10 cellular contexts compared by ENCODE assay signal in the genomic region with DNA sequence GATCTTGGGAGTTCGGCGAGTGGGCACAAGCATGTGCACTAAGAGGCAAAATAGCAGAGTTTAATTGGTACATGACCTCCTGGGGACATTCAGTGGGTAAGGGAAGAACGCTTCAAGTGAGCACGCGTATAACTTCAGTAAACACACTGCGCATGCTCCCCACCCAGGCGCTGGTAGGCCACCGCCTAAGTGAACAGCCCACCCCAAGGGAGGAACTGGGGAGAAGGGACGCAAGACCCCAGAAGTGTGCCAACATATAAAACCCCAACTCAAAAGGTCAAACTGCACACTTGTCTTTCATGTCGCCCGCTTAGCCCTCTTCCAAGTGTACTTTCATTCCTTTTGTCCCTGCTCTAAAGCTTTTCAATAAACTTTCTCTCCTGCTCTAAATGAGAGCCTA. TPM values are rescaled to one million over a fixed set of nuclear protein-coding genes. Genes with fewer than 3 reads are reported as not detected.
DNase-seq lines count a peak whose midpoint lies in the region; ATAC-seq and TF ChIP-seq lines count a peak whose summit lies in the region.
"Had no signal": no experiment of that assay in that cellular context is flagged by ENCODE, and none has a peak within 500 bp of the region (broad histone marks: within the 10 kb centered on the region; RNA-seq: fewer than 3 reads in every experiment).

No MANE protein-coding gene starts in this region.

- no peak overlapping the region for H3K27ac ChIP-seq in foreskin keratinocyte

- DNase-seq in EL (peak; percentile 55), globus pallidus (ENCODE audit: low spot score) (peak; percentile 83), sciatic nerve (ENCODE audit: low spot score) (peak; percentile 80), NCI-H1417 (lab: John Stamatoyannopoulos, UW) (no peak), foreskin keratinocyte (no peak)
- DNase-seq in activated CD8-positive, alpha-beta memory T cell treated with anti-CD3 and anti-CD28 coated beads, Interleukin-2, amount 50 U/mL, for 4 hours, result peak; percentile 43
- DNase-seq: activated CD4-positive, CD25-positive, alpha-beta regulatory T cell treated with anti-CD3 and anti-CD28 coated beads, Interleukin-2, amount 50 U/mL, for 72 hours had no signal

- no peaks in the 10 kb centered on the region for H3K27me3 ChIP-seq in foreskin keratinocyte

- intact Hi-C loops in sciatic nerve (cut with DNase I), result no loop called here

- ATAC-seq in sciatic nerve, result peak; percentile 83
- no peak for ATAC-seq in HG02798 (IDR thresholded peaks at IDR 0.05; ENCODE audit: poor library complexity, unreplicated experiment)
- no peak for ATAC-seq in GM19395 (IDR thresholded peaks at IDR 0.05; ENCODE audit: unreplicated experiment)
- no peak for ATAC-seq in foreskin keratinocyte

- H3K4me1 ChIP-seq in foreskin keratinocyte, result no peaks in the 10 kb centered on the region

- no peak for TF ChIP-seq CTCF in foreskin keratinocyte (conservative IDR thresholded peaks at IDR 0.05)

RNA-seq across cellular contexts. Expression of a gene that starts 10.5 kb away (rescaled TPM):
- 1.4 TPM for total RNA-seq in sciatic nerve
- total RNA-seq in foreskin keratinocyte, result not detected in 2 replicates
- polyA plus RNA-seq in foreskin keratinocyte, result not detected in 2 replicates
- total RNA-seq: NCI-H460 had no signal

RNA-seq across cellular contexts. Expression of a gene that starts 12.4 kb away (rescaled TPM):
- total RNA-seq in sciatic nerve, result not detected
- 3.6 and 3.7 TPM in 2 replicates for total RNA-seq in foreskin keratinocyte
- 1.4 and 2.4 TPM in 2 replicates for polyA plus RNA-seq in foreskin keratinocyte
- total RNA-seq: NCI-H460 had no signal

RNA-seq across cellular contexts. Expression of a gene that starts 36.2 kb away (rescaled TPM):
- total RNA-seq in sciatic nerve (5.8 TPM), foreskin keratinocyte (1.5 and 2.1 TPM in 2 replicates)
- polyA plus RNA-seq in foreskin keratinocyte, result 2.6 and 3.8 TPM in 2 replicates

RNA-seq across cellular contexts. Expression of a gene that starts 37.4 kb away (rescaled TPM):
- 10.5 TPM for total RNA-seq in sciatic nerve
- 3.9 and 4.9 TPM in 2 replicates for total RNA-seq in foreskin keratinocyte
- 6.7 and 9.0 TPM in 2 replicates for polyA plus RNA-seq in foreskin keratinocyte

RNA-seq across cellular contexts. Expression of a gene that starts 46.2 kb away (rescaled TPM):
- total RNA-seq in sciatic nerve (13.7 TPM), foreskin keratinocyte (3.0 and 3.7 TPM in 2 replicates)
- polyA plus RNA-seq in foreskin keratinocyte, result 4.6 and 6.2 TPM in 2 replicates

Comparison
In these comparisons a context has a peak if more than half of its experiments do, and no peak if none do; other contexts are left out.
1. DNase-seq: peak in EL (single experiment), activated CD8-positive, alpha-beta memory T cell treated with anti-CD3 and anti-CD28 coated beads, Interleukin-2, amount 50 U/mL, for 4 hours (single experiment), globus pallidus (single experiment) and sciatic nerve (single experiment); none in NCI-H1417 (0 of 3) and foreskin keratinocyte (0 of 2).